Comparison of ENCODE assay signal across 8 cellular contexts in the genomic region with DNA sequence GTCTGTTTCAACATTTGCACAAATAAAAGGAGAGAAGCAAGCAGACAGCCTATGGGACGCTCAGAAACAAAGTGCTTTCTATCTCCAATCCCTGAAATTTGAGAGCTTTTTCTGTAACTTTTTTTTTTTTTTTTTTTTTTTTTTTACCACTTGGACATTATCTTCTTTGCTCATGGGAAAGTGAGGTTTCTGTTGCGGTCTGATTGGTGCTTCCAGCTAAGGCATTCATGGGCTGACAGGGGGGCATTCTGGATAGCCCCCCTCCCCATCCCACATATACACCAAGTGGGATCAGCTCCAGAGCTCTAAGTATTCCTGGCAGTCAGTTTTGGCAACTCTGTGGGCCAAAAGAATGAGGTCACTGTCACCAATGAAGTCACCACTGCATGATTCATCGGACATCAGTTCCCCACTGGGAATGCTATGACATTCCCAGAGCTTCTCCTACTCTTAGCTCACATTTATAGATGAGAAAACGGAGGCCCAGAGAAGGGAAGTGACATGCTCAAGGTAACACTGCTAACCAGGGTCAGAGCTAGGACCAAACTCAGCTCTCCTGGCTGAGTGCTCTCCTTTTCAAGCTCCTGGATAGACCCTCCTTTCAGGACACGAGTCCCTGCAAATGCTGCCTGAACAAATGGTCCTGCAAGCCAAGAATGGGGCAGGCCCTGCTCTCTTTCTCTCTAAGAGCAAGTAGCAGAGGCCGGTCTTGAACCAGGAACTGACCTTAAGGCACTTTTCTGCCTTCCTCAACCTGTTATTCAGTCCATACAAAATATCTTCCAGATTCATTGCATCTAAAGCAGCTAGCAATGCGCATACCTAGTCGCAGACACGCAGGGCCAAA. TPM values are rescaled to one million over a fixed set of nuclear protein-coding genes. Genes with fewer than 3 reads are reported as not detected.
DNase-seq lines count a peak whose midpoint lies in the region; ATAC-seq, FAIRE-seq and TF ChIP-seq lines count a peak whose summit lies in the region.

No MANE protein-coding gene starts in this region.

- peak overlapping the region; percentile 98 for H3K4me3 Mint-ChIP-seq in neural progenitor cell

- no TSS peak for BruUV-seq in PC-9 (replicated peaks; lab: Mats Ljungman, UMichigan)
- no TSS peak for BruUV-seq in endothelial cell of umbilical vein (replicated peaks; lab: Mats Ljungman, UMichigan)

- H3K27me3 Mint-ChIP-seq in neural progenitor cell (ENCODE audit: insufficient read depth, low read depth): peaks cover 3% of the 10 kb centered on the region

- H3K79me2 ChIP-seq in DOHH2 (ENCODE audit: control insufficient read depth, low read length): peaks cover 27% of the 10 kb centered on the region
- 0 out of 2 replicates have a peak, but pooled peaks cover 4% of the 10 kb centered on the region for H3K79me2 ChIP-seq in PC-9 (ENCODE audit: low read depth)
- no peaks in the 10 kb centered on the region for H3K79me2 ChIP-seq in endothelial cell of umbilical vein (ENCODE audit: control insufficient read depth, insufficient read depth, low read length)
- no peaks in the 10 kb centered on the region for H3K79me2 ChIP-seq in neural progenitor cell (ENCODE audit: low read depth)

- peaks cover 3% of the 10 kb centered on the region for H3K36me3 Mint-ChIP-seq in neural progenitor cell

- H3K27ac Mint-ChIP-seq in neural progenitor cell: no peak overlapping the region

- H3K27me3 ChIP-seq in DOHH2 (ENCODE audit: control insufficient read depth, low read length) (no peaks in the 10 kb centered on the region), PC-9 (ENCODE audit: insufficient read depth, low read depth) (no peaks in the 10 kb centered on the region), endothelial cell of umbilical vein (ENCODE audit: control insufficient read depth in 2 of 2, insufficient read depth in 2 of 2, low read length in 2 of 2) (no peaks in the 10 kb centered on the region), neural progenitor cell (peaks cover 19% of the 10 kb centered on the region)

- H3K9me3 Mint-ChIP-seq in neural progenitor cell: no peaks in the 10 kb centered on the region

- TF ChIP-seq CTCF in DOHH2 (IDR thresholded peaks at IDR 0.05; ENCODE audit: low read depth, low read length, poor library complexity, severe bottlenecking) (no peak), PC-9 (conservative IDR thresholded peaks at IDR 0.05) (no peak), endothelial cell of umbilical vein (IDR thresholded peaks at IDR 0.05; ENCODE audit: extremely low read depth in 1 of 2, insufficient read depth in 1 of 2, low read depth in 1 of 2, low read length in 2 of 2) (no peak), neural progenitor cell (IDR thresholded peaks at IDR 0.05) (no peak)

- CTCF ChIA-PET in PC-9 (lab: Charles Lee) (interaction anchor here (0.6 kb wide), 2 partner anchors 40 to 75 kb away, joined by 3 read pairs; no protein-coding TSS in a partner anchor), endothelial cell of umbilical vein (lab: Charles Lee) (interaction anchor here (0.7 to 1.2 kb wide), 6 partner anchors 10 to 110 kb away, joined by 3 to 5 read pairs (median 4); no protein-coding TSS in a partner anchor)

- H3K9me3 ChIP-seq in DOHH2 (ENCODE audit: control insufficient read depth, insufficient read depth, low read length) (no peaks in the 10 kb centered on the region), PC-9 (ENCODE audit: insufficient read depth, low read depth) (no peaks in the 10 kb centered on the region), endothelial cell of umbilical vein (replicated peaks; ENCODE audit: control insufficient read depth, insufficient read depth, low read length) (no peaks in the 10 kb centered on the region), neural progenitor cell (ENCODE audit: low read depth) (no peaks in the 10 kb centered on the region)

- DNase-seq in PC-9 (peak in 1 of 2 experiments; percentile 10), endothelial cell of umbilical vein (ENCODE audit: low read depth, low spot score) (peak; percentile 10), neural progenitor cell (ENCODE audit: low spot score) (no peak), GDM1 (lab: John Stamatoyannopoulos, UW) (no peak), NCI-H510A (lab: John Stamatoyannopoulos, UW) (no peak), NCI-H146 treated with DMSO at 0.1 percent for 48 hours (lab: John Stamatoyannopoulos, UW; ENCODE audit: unreplicated experiment) (no peak)

- H3K4me1 ChIP-seq in DOHH2 (ENCODE audit: control insufficient read depth, low read length): peaks cover 74% of the 10 kb centered on the region
- peaks cover 19% of the 10 kb centered on the region for H3K4me1 ChIP-seq in PC-9 (replicated peaks; ENCODE audit: insufficient read depth)
- H3K4me1 ChIP-seq in endothelial cell of umbilical vein (ENCODE audit: control insufficient read depth, extremely low read depth, insufficient read depth, low read length): peaks cover 14% of the 10 kb centered on the region
- H3K4me1 ChIP-seq in neural progenitor cell: no peaks in the 10 kb centered on the region

- dilution Hi-C loops in endothelial cell of umbilical vein (cut with MboI; ENCODE audit: extremely low pct_ligation_motif_present, low sequenced_read_pairs): no loop called here

- H3K9me1 ChIP-seq in endothelial cell of umbilical vein (replicated peaks; ENCODE audit: control insufficient read depth, extremely low read depth, insufficient read depth, low read length): no peaks in the 10 kb centered on the region

- H3K4me3 ChIP-seq in DOHH2 (ENCODE audit: low read length) (peak overlapping the region; percentile 80), PC-9 (peak overlapping the region; percentile 66), endothelial cell of umbilical vein (replicated peaks in 1 of 3; ENCODE audit: insufficient read depth in 1 of 3, low read depth in 1 of 3, low read length in 3 of 3) (no peak overlapping the region), neural progenitor cell (no peak overlapping the region)

- peaks cover 23% of the 10 kb centered on the region for H3F3A ChIP-seq in DOHH2 (ENCODE audit: control insufficient read depth, insufficient read depth)
- H3F3A ChIP-seq in PC-9 (ENCODE audit: insufficient read depth, low read depth): peaks cover 19% of the 10 kb centered on the region
- peaks cover 14% of the 10 kb centered on the region for H3F3A ChIP-seq in neural progenitor cell (ENCODE audit: low read depth)

- intact Hi-C loops in PC-9 (cut with micrococcal nuclease; ENCODE audit: unreplicated experiment): no loop called here
- intact Hi-C loops in endothelial cell of umbilical vein (cut with micrococcal nuclease): no loop called here

- peaks cover 4% of the 10 kb centered on the region for H3K36me3 ChIP-seq in DOHH2 (ENCODE audit: control insufficient read depth, low read length)
- H3K36me3 ChIP-seq in PC-9 (ENCODE audit: low read depth): no peaks in the 10 kb centered on the region
- no peaks in the 10 kb centered on the region for H3K36me3 ChIP-seq in endothelial cell of umbilical vein (ENCODE audit: control insufficient read depth in 2 of 2, extremely low read depth in 1 of 2, insufficient read depth in 2 of 2, low read length in 2 of 2)
- H3K36me3 ChIP-seq in neural progenitor cell: no peaks in the 10 kb centered on the region

- H3K9me2 ChIP-seq in DOHH2 (replicated peaks; ENCODE audit: control insufficient read depth, low read length): no peaks in the 10 kb centered on the region
- H3K9me2 ChIP-seq in PC-9 (ENCODE audit: insufficient read depth): no peaks in the 10 kb centered on the region

- H4K20me1 ChIP-seq in DOHH2 (ENCODE audit: control insufficient read depth, insufficient read depth, low read depth, low read length) (no peaks in the 10 kb centered on the region), PC-9 (ENCODE audit: insufficient read depth) (no peaks in the 10 kb centered on the region), endothelial cell of umbilical vein (replicated peaks; ENCODE audit: control insufficient read depth, extremely low read depth, insufficient read depth, low read length) (no peaks in the 10 kb centered on the region), neural progenitor cell (ENCODE audit: low read depth) (peaks cover 17% of the 10 kb centered on the region)

- H3K9ac ChIP-seq in endothelial cell of umbilical vein (replicated peaks; ENCODE audit: extremely low read depth, insufficient read depth, low read length): no peak overlapping the region
- H3K9ac ChIP-seq in neural progenitor cell: no peak overlapping the region

- H3K27ac ChIP-seq in DOHH2 (ENCODE audit: low read depth, low read length) (no peak overlapping the region), PC-9 (no peak overlapping the region), endothelial cell of umbilical vein (ENCODE audit: insufficient read depth, low read depth, low read length) (no peak overlapping the region), neural progenitor cell (no peak overlapping the region)

- POLR2A ChIA-PET in PC-9 (lab: Charles Lee; ENCODE audit: unreplicated experiment): interaction anchor here (0.5 to 1.0 kb wide), 4 partner anchors 9 to 317 kb away, joined by 3 to 9 read pairs (median 6); no protein-coding TSS in a partner anchor
- POLR2A ChIA-PET in endothelial cell of umbilical vein (lab: Charles Lee): no interaction called here

- no peak for ATAC-seq in esophagus mucosa

- no peak for TF ChIP-seq POLR2A in endothelial cell of umbilical vein (IDR thresholded peaks at IDR 0.05; ENCODE audit: low read depth, low read length)

- peaks cover 31% of the 10 kb centered on the region for H3K4me1 Mint-ChIP-seq in neural progenitor cell

- H3K4me2 ChIP-seq in DOHH2 (ENCODE audit: low read length) (peak overlapping the region; percentile 86), PC-9 (peak overlapping the region; percentile 96), endothelial cell of umbilical vein (ENCODE audit: insufficient read depth, low read length) (no peak overlapping the region), neural progenitor cell (peak overlapping the region; percentile 87)

- FAIRE-seq in endothelial cell of umbilical vein (lab: Jason Lieb, UNC): peak; percentile 8

- H2AFZ ChIP-seq in PC-9 (0 out of 2 replicates have a peak overlapping the region, but pooled peaks have one; percentile 98), endothelial cell of umbilical vein (ENCODE audit: low read depth, low read length) (no peak overlapping the region), neural progenitor cell (replicated peaks) (peak overlapping the region; percentile 69)

RNA-seq across cellular contexts. Expression of a gene that starts 1.6 kb away (rescaled TPM):
- 19.5 and 19.7 TPM in 2 replicates for total RNA-seq in PC-9 (2021)
- 20.5 and 34.0 TPM in 2 replicates for total RNA-seq in endothelial cell of umbilical vein
- 18.1 and 19.0 TPM in 2 replicates for polyA plus RNA-seq in endothelial cell of umbilical vein
- polyA plus RNA-seq in endothelial cell of umbilical vein (2011; cell fraction: cytosol; rRNA removed): 13.9 and 15.8 TPM in 2 replicates
- polyA plus RNA-seq in endothelial cell of umbilical vein (2011; cell fraction: nucleus; rRNA removed): 28.4 and 30.2 TPM in 2 replicates
- polyA plus RNA-seq in endothelial cell of umbilical vein (2012): 33.6 and 35.2 TPM in 2 replicates
- polyA minus RNA-seq in endothelial cell of umbilical vein: 21.2 and 22.0 TPM in 2 replicates
- 2.9 TPM for polyA minus RNA-seq in endothelial cell of umbilical vein (2011; cell fraction: cytosol; rRNA and poly(A)+ RNA removed)
- 24.7 and 25.1 TPM in 2 replicates for polyA minus RNA-seq in endothelial cell of umbilical vein (2011; cell fraction: nucleus; rRNA and poly(A)+ RNA removed)
- total RNA-seq in neural progenitor cell (ENCODE audit: low replicate concordance): 17.4 and 20.8 TPM in 2 replicates
- total RNA-seq in esophagus mucosa: 9.2 TPM

RNA-seq across cellular contexts. Expression of a gene that starts 1.7 kb away (rescaled TPM):
- total RNA-seq in PC-9 (2021) (23.9 and 24.1 TPM in 2 replicates), endothelial cell of umbilical vein (3.6 and 5.9 TPM in 2 replicates), neural progenitor cell (ENCODE audit: low replicate concordance) (1.9 and 3.6 TPM in 2 replicates), esophagus mucosa (3.2 TPM)
- polyA plus RNA-seq in endothelial cell of umbilical vein: 1.4 and 1.5 TPM in 2 replicates
- 2.1 and 2.8 TPM in 2 replicates for polyA plus RNA-seq in endothelial cell of umbilical vein (2011; cell fraction: cytosol; rRNA removed)
- 1.7 and 2.3 TPM in 2 replicates for polyA plus RNA-seq in endothelial cell of umbilical vein (2011; cell fraction: nucleus; rRNA removed)
- 5.9 and 6.1 TPM in 2 replicates for polyA plus RNA-seq in endothelial cell of umbilical vein (2012)
- polyA minus RNA-seq in endothelial cell of umbilical vein: 3.7 and 5.9 TPM in 2 replicates
- polyA minus RNA-seq in endothelial cell of umbilical vein (2011; cell fraction: cytosol; rRNA and poly(A)+ RNA removed): 11.4 TPM
- 1.9 and 3.2 TPM in 2 replicates for polyA minus RNA-seq in endothelial cell of umbilical vein (2011; cell fraction: nucleus; rRNA and poly(A)+ RNA removed)

Comparison
In these comparisons a context has a peak if more than half of its experiments do, and no peak if none do; other contexts are left out.
1. H3K4me3 ChIP-seq: peak in DOHH2 (single experiment) and PC-9 (single experiment); none in endothelial cell of umbilical vein (0 of 3) and neural progenitor cell (single experiment).